Comparison of ENCODE assay signal across 12 cellular contexts in genomic region chr3:34011171-34012101, GRCh38.
DNase-seq lines count a peak whose midpoint lies in the region; ATAC-seq and TF ChIP-seq lines count a peak whose summit lies in the region.
"Had no signal": no experiment of that assay in that cellular context is flagged by ENCODE, and none has a peak within 500 bp of the region (broad histone marks: within the 10 kb centered on the region; RNA-seq: fewer than 3 reads in every experiment).

No MANE protein-coding gene starts in this region.

- CTCF ChIA-PET in Caco-2 (lab: Charles Lee): interaction anchor here (1.0 to 2.4 kb wide), 4 partner anchors 10 to 128 kb away, joined by 3 to 12 read pairs (median 8); no protein-coding TSS in a partner anchor

- DNase-seq in Caco-2: peak in 1 of 2 experiments; percentile 37
- DNase-seq in adipocyte (ENCODE audit: low read depth): peak; percentile 20
- peak; percentile 15 to 40 for DNase-seq in lung microvascular endothelial cell (ENCODE audit: low read depth in 2 of 2)
- no peak for DNase-seq in cerebellar cortex (ENCODE audit: low spot score)
- DNase-seq in NK-92 treated with Interleukin-12 subunit alpha and Interleukin-12 subunit beta, amount 100 ng/mL, for 24 hours (lab: John Stamatoyannopoulos, UW): no peak
- no peak for DNase-seq in effector CD8-positive, alpha-beta T cell (lab: John Stamatoyannopoulos, UW)
- DNase-seq in stimulated activated CD4-positive, alpha-beta T cell treated with anti-CD3 and anti-CD28 coated beads, Interleukin-2, amount 100 ng/mL, for 48 hours: no peak
- DNase-seq: caudate nucleus; NCI-H526; stimulated activated naive CD4-positive, alpha-beta T cell had no signal

- H3K36me3 Mint-ChIP-seq in Caco-2 (ENCODE audit: insufficient read depth, unreplicated experiment): no peaks in the 10 kb centered on the region

- no TSS peak for BruUV-seq in Caco-2 (replicated peaks; lab: Mats Ljungman, UMichigan)

- H3K9ac ChIP-seq in adipocyte (ENCODE audit: low read length): peak overlapping the region; percentile 62

- no peak overlapping the region for H3K4me3 ChIP-seq in Caco-2 (ENCODE audit: low read depth, low read length)
- peak overlapping the region; percentile 24 for H3K4me3 ChIP-seq in adipocyte (ENCODE audit: low read length)
- H3K4me3 ChIP-seq: right atrium auricular region had no signal

- H3K4me1 Mint-ChIP-seq in Caco-2 (ENCODE audit: low read depth, unreplicated experiment): peaks cover 35% of the 10 kb centered on the region

- POLR2A ChIA-PET in Caco-2 (lab: Charles Lee): interaction anchor here (0.8 to 1.2 kb wide), 2 partner anchors 10 to 213 kb away, joined by 3 to 5 read pairs; partner anchors contain the start of gene PDCD6IP

- peaks cover 49% of the 10 kb centered on the region for H3K4me1 ChIP-seq in Caco-2
- peaks cover 45% of the 10 kb centered on the region for H3K4me1 ChIP-seq in adipocyte (ENCODE audit: control insufficient read depth, insufficient read depth, low read length)
- H3K4me1 ChIP-seq: right atrium auricular region had no signal

- H3K27ac Mint-ChIP-seq in Caco-2 (ENCODE audit: unreplicated experiment): peak overlapping the region; percentile 67

- no peaks in the 10 kb centered on the region for H3K27me3 Mint-ChIP-seq in Caco-2 (ENCODE audit: insufficient read depth, unreplicated experiment)

- peak; percentile 31 for ATAC-seq in HG03432 (IDR thresholded peaks at IDR 0.05; ENCODE audit: unreplicated experiment)

- TF ChIP-seq CTCF in Caco-2 (IDR thresholded peaks at IDR 0.05; ENCODE audit: insufficient read depth in 1 of 2, low read depth in 1 of 2, low read length in 1 of 2, severe bottlenecking in 1 of 2, unreplicated experiment in 1 of 2): peak; percentile 14 to 29

- H3K4me3 Mint-ChIP-seq in Caco-2 (ENCODE audit: unreplicated experiment): no peak overlapping the region

- intact Hi-C loops in Caco-2 (cut with micrococcal nuclease; ENCODE audit: unreplicated experiment): loop anchor here (1.0 kb wide), 3 partner anchors 10 to 128 kb away; no protein-coding TSS in a partner anchor

- peaks cover 10% of the 10 kb centered on the region for H3K9me3 Mint-ChIP-seq in Caco-2 (ENCODE audit: unreplicated experiment)

- H3K9me3 ChIP-seq in Caco-2: no peaks in the 10 kb centered on the region
- no peaks in the 10 kb centered on the region for H3K9me3 ChIP-seq in adipocyte (ENCODE audit: control insufficient read depth, low read length)
- H3K9me3 ChIP-seq: right atrium auricular region had no signal

- H3K27me3 ChIP-seq in Caco-2 (replicated peaks; ENCODE audit: control insufficient read depth, insufficient read depth, low read length) (no peaks in the 10 kb centered on the region), adipocyte (replicated peaks; ENCODE audit: control insufficient read depth, insufficient read depth, low read length) (no peaks in the 10 kb centered on the region)
- H3K27me3 ChIP-seq: right atrium auricular region had no signal

- no peaks in the 10 kb centered on the region for H3K36me3 ChIP-seq in Caco-2 (ENCODE audit: control insufficient read depth, insufficient read depth, low read length)
- no peaks in the 10 kb centered on the region for H3K36me3 ChIP-seq in adipocyte (ENCODE audit: control insufficient read depth, insufficient read depth, low read length, severe bottlenecking)
- H3K36me3 ChIP-seq: right atrium auricular region had no signal

Comparison
In these comparisons a context has a peak if more than half of its experiments do, and no peak if none do; other contexts are left out.
1. DNase-seq: peak in adipocyte (single experiment) and lung microvascular endothelial cell (2 of 2); none in cerebellar cortex (single experiment), NK-92 treated with Interleukin-12 subunit alpha and Interleukin-12 subunit beta, amount 100 ng/mL, for 24 hours (single experiment), effector CD8-positive, alpha-beta T cell (single experiment) and stimulated activated CD4-positive, alpha-beta T cell treated with anti-CD3 and anti-CD28 coated beads, Interleukin-2, amount 100 ng/mL, for 48 hours (0 of 2).